11 cellular contexts compared by ENCODE assay signal in the genomic region with DNA sequence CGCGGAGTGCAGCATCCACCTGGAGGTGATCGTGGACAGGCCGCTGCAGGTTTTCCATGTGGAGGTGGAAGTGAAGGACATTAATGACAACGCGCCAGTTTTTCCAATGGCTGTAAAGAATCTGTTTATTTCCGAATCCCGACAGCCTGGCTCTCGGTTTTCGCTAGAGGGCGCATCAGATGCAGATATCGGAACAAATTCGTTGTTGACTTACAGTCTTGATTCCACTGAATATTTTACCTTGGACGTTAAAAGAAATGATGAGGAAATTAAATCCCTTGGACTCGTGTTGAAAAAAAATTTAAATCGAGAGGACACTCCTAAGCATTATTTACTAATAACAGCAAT. TPM values are rescaled to one million over a fixed set of nuclear protein-coding genes. Genes with fewer than 3 reads are reported as not detected.
DNase-seq lines count a peak whose midpoint lies in the region; ATAC-seq and TF ChIP-seq lines count a peak whose summit lies in the region.
"Had no signal": no experiment of that assay in that cellular context is flagged by ENCODE, and none has a peak within 500 bp of the region (broad histone marks: within the 10 kb centered on the region; RNA-seq: fewer than 3 reads in every experiment).

No MANE protein-coding gene starts in this region.

- ATAC-seq in gastrocnemius medialis, result no peak
- ATAC-seq in HG02610 (IDR thresholded peaks at IDR 0.05; ENCODE audit: unreplicated experiment), result no peak
- no peak for ATAC-seq in left lobe of liver

- H3K4me1 ChIP-seq in gastrocnemius medialis, result no peaks in the 10 kb centered on the region
- H3K4me1 ChIP-seq: Peyer's patch had no signal

- DNase-seq in DMS53 (lab: John Stamatoyannopoulos, UW), result peak; percentile 90
- DNase-seq in NCI-H1105 (lab: John Stamatoyannopoulos, UW), result peak; percentile 49
- DNase-seq in fibroblast of the aortic adventitia (ENCODE audit: low read depth), result no peak
- no peak for DNase-seq in gastrocnemius medialis
- no peak for DNase-seq in effector CD4-positive, alpha-beta T cell
- no peak for DNase-seq in NCI-H345 treated with DMSO at 0.1 percent for 48 hours (lab: John Stamatoyannopoulos, UW; ENCODE audit: unreplicated experiment)
- no peak for DNase-seq in left lobe of liver (ENCODE audit: low spot score)
- DNase-seq: activated naive CD8-positive, alpha-beta T cell treated with anti-CD3 and anti-CD28 coated beads for 36 hours; Peyer's patch had no signal

- H3K4me3 ChIP-seq in fibroblast of the aortic adventitia (ENCODE audit: low read depth, low read length), result no peak overlapping the region
- peak overlapping the region in 3 of 4 donors; percentile 9 to 39 (median 36) for H3K4me3 ChIP-seq in gastrocnemius medialis

- H3K27ac ChIP-seq in gastrocnemius medialis, result no peak overlapping the region
- H3K27ac ChIP-seq: Peyer's patch had no signal

- no peak for TF ChIP-seq POLR2A in gastrocnemius medialis (IDR thresholded peaks at IDR 0.05)

- peak; percentile 25 for TF ChIP-seq CTCF in fibroblast of the aortic adventitia (IDR thresholded peaks at IDR 0.05; ENCODE audit: insufficient read depth, low read length)
- TF ChIP-seq CTCF in gastrocnemius medialis (IDR thresholded peaks at IDR 0.05 in 4 of 5, conservative IDR thresholded peaks at IDR 0.05 in 1 of 5), result no peak

- no peaks in the 10 kb centered on the region for H3K36me3 ChIP-seq in gastrocnemius medialis
- H3K36me3 ChIP-seq: Peyer's patch had no signal

- intact Hi-C loops in gastrocnemius medialis (cut with DNase I; ENCODE audit: low total_unique reads), result no loop called here

- peaks cover 0 to 6% (median 0%) of the 10 kb centered on the region in 3 donors for H3K9me3 ChIP-seq in gastrocnemius medialis

- in situ Hi-C loops in gastrocnemius medialis (cut with MboI; ENCODE audit: low sequenced_read_pairs in 4 of 4), result no loop called here

- H3K27me3 ChIP-seq in gastrocnemius medialis, result peaks cover 0 to 18% (median 3%) of the 10 kb centered on the region in 3 donors
- H3K27me3 ChIP-seq: Peyer's patch had no signal

RNA-seq across cellular contexts. Expression of a gene that starts 0.6 kb away (rescaled TPM):
- total RNA-seq in fibroblast of the aortic adventitia (ENCODE audit: low replicate concordance) (0.27 and 0.49 TPM in 2 replicates), gastrocnemius medialis (under 1 TPM in 2 of 4 donors, not detected in 2; 0.07 to 0.20 TPM), left lobe of liver (0.05 TPM)
- total RNA-seq: activated naive CD8-positive, alpha-beta T cell treated with anti-CD3 and anti-CD28 coated beads for 36 hours had no signal

RNA-seq across cellular contexts. Expression of a gene that starts 5.4 kb away (rescaled TPM):
- total RNA-seq in fibroblast of the aortic adventitia (ENCODE audit: low replicate concordance) (0.09 and 1.1 TPM in 2 replicates), gastrocnemius medialis (under 1 TPM in 2 of 4 donors, not detected in 2; 0.20 to 0.23 TPM), left lobe of liver (0.05 TPM)
- total RNA-seq: activated naive CD8-positive, alpha-beta T cell treated with anti-CD3 and anti-CD28 coated beads for 36 hours had no signal

RNA-seq across cellular contexts. Expression of a gene that starts 6.8 kb away (rescaled TPM):
- total RNA-seq in fibroblast of the aortic adventitia (ENCODE audit: low replicate concordance) (0.09 and 0.16 TPM in 2 replicates), gastrocnemius medialis (under 1 TPM in 1 of 4 donors, not detected in 3; 0.12 TPM), left lobe of liver (not detected)
- total RNA-seq: activated naive CD8-positive, alpha-beta T cell treated with anti-CD3 and anti-CD28 coated beads for 36 hours; dermis microvascular lymphatic vessel endothelial cell; Peyer's patch had no signal

RNA-seq across cellular contexts. Expression of a gene that starts 15.5 kb away (rescaled TPM):
- 0.09 TPM in 1 of 2 replicates, not detected in the other for total RNA-seq in fibroblast of the aortic adventitia (ENCODE audit: low replicate concordance)
- not detected for total RNA-seq in gastrocnemius medialis
- not detected for total RNA-seq in left lobe of liver
- total RNA-seq: activated naive CD8-positive, alpha-beta T cell treated with anti-CD3 and anti-CD28 coated beads for 36 hours; dermis microvascular lymphatic vessel endothelial cell; Peyer's patch had no signal

RNA-seq across cellular contexts. Expression of a gene that starts 19.9 kb away (rescaled TPM):
- 0.08 and 0.09 TPM in 2 replicates for total RNA-seq in fibroblast of the aortic adventitia (ENCODE audit: low replicate concordance)
- not detected for total RNA-seq in gastrocnemius medialis
- not detected for total RNA-seq in left lobe of liver
- total RNA-seq: activated naive CD8-positive, alpha-beta T cell treated with anti-CD3 and anti-CD28 coated beads for 36 hours had no signal

Comparison
In these comparisons a context has a peak if more than half of its experiments do, and no peak if none do; other contexts are left out.
1. DNase-seq: peak in DMS53 (single experiment) and NCI-H1105 (single experiment); none in fibroblast of the aortic adventitia (single experiment), gastrocnemius medialis (0 of 2), effector CD4-positive, alpha-beta T cell (single experiment), NCI-H345 treated with DMSO at 0.1 percent for 48 hours (single experiment) and left lobe of liver (single experiment).